9 cellular contexts compared by ENCODE assay signal in the genomic region with DNA sequence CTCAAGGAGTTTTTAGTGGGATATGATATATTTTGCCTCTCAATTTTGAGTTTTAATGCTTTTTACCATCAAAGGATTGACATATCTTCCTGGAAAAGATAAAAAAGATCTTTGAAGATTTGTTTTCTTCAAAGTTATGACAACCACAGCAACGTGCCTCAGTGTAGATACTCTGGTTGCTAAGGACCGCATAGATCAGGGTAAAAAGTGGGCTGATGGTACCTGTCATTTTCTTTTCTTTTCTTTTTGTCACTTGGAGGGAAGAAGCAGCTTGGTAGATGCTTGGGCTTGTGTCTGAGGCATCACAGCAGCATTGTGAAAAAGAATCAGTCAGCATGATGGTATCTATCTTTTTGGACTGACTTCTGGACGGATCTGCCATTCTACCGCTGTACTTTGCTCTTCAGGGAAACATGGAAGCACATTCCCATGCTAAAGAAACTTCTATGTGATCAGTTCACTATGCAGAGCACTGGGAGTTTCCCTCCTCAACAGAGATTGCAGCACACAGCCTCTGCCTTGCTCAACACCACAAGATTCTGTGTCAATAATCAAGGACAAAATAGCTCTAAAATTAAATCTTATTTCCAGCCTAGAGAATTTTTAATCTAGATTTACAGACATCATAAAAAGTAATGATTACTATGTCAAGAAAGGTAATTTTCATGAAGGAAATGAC. TPM values are rescaled to one million over a fixed set of nuclear protein-coding genes. Genes with fewer than 3 reads are reported as not detected.
DNase-seq lines count a peak whose midpoint lies in the region; ATAC-seq and TF ChIP-seq lines count a peak whose summit lies in the region.
"Had no signal": no experiment of that assay in that cellular context is flagged by ENCODE, and none has a peak within 500 bp of the region (broad histone marks: within the 10 kb centered on the region; RNA-seq: fewer than 3 reads in every experiment).

No MANE protein-coding gene starts in this region.

- TF ChIP-seq POLR2A in breast epithelium (IDR thresholded peaks at IDR 0.05): no peak

- no peak overlapping the region for H3K9ac ChIP-seq in skeletal muscle tissue (ENCODE audit: low read depth in 1 of 3, low read length in 3 of 3)

- peaks cover 24% of the 10 kb centered on the region for H3K27me3 Mint-ChIP-seq in nephron progenitor cell (ENCODE audit: low read depth, poor library complexity)
- no peaks in the 10 kb centered on the region for H3K27me3 Mint-ChIP-seq in activated CD4-positive, alpha-beta memory T cell treated with anti-CD3 and anti-CD28 coated beads for 36 hours

- TF ChIP-seq CTCF in RWPE2 (IDR thresholded peaks at IDR 0.05; ENCODE audit: poor library complexity, severe bottlenecking): no peak
- TF ChIP-seq CTCF in breast epithelium (IDR thresholded peaks at IDR 0.05): no peak
- no peak for TF ChIP-seq CTCF in nephron progenitor cell (IDR thresholded peaks at IDR 0.05)

- no peaks in the 10 kb centered on the region for H3K27me3 ChIP-seq in RWPE2 (ENCODE audit: insufficient read depth, poor library complexity, severe bottlenecking)
- H3K27me3 ChIP-seq in skeletal muscle tissue (ENCODE audit: control insufficient read depth in 3 of 3, insufficient read depth in 3 of 3, low read length in 3 of 3): no peaks in the 10 kb centered on the region
- H3K27me3 ChIP-seq in breast epithelium: no peaks in the 10 kb centered on the region

- in situ Hi-C loops in ACHN (cut with HindIII; ENCODE audit: low pct_ligation_motif_present, low pct_unique_long_range_greater_than_20kb, low sequenced_read_pairs): no loop called here

- CTCF ChIA-PET in activated CD4-positive, alpha-beta memory T cell treated with anti-CD3 and anti-CD28 coated beads for 36 hours (lab: Charles Lee): interaction anchor here (1.2 to 1.4 kb wide), 3 partner anchors 21 to 262 kb away, joined by 3 to 4 read pairs (median 3); no protein-coding TSS in a partner anchor

- H3K27ac Mint-ChIP-seq in nephron progenitor cell: no peak overlapping the region
- no peak overlapping the region for H3K27ac Mint-ChIP-seq in activated CD4-positive, alpha-beta memory T cell treated with anti-CD3 and anti-CD28 coated beads for 36 hours
- H3K27ac Mint-ChIP-seq: nephron had no signal

- no peaks in the 10 kb centered on the region for H3K4me1 Mint-ChIP-seq in nephron progenitor cell
- H3K4me1 Mint-ChIP-seq in activated CD4-positive, alpha-beta memory T cell treated with anti-CD3 and anti-CD28 coated beads for 36 hours (ENCODE audit: low read depth): peaks cover 29% of the 10 kb centered on the region
- H3K4me1 Mint-ChIP-seq: nephron had no signal

- ATAC-seq in GM19351 (IDR thresholded peaks at IDR 0.05; ENCODE audit: unreplicated experiment): peak; percentile 36
- no peak for ATAC-seq in RWPE2 (ENCODE audit: low read depth)

- no peak overlapping the region for H3K4me3 Mint-ChIP-seq in nephron progenitor cell
- H3K4me3 Mint-ChIP-seq in activated CD4-positive, alpha-beta memory T cell treated with anti-CD3 and anti-CD28 coated beads for 36 hours: no peak overlapping the region
- H3K4me3 Mint-ChIP-seq: nephron had no signal

- DNase-seq in RWPE2 (ENCODE audit: low spot score) (no peak), fibroblast of peridontal ligament (ENCODE audit: extremely low read depth) (peak; percentile 91), breast epithelium (ENCODE audit: low spot score in 2 of 2) (no peak), ACHN (no peak), nephron progenitor cell (no peak)
- DNase-seq in activated CD4-positive, alpha-beta memory T cell treated with anti-CD3 and anti-CD28 coated beads for 36 hours: no peak

- POLR2A ChIA-PET in activated CD4-positive, alpha-beta memory T cell treated with anti-CD3 and anti-CD28 coated beads for 36 hours (lab: Charles Lee): no interaction called here

- H3K4me3 ChIP-seq in RWPE2 (ENCODE audit: severe bottlenecking) (no peak overlapping the region), skeletal muscle tissue (ENCODE audit: low read length in 3 of 3) (no peak overlapping the region), breast epithelium (no peak overlapping the region)

- H3K9me3 ChIP-seq in RWPE2 (ENCODE audit: severe bottlenecking) (no peaks in the 10 kb centered on the region), skeletal muscle tissue (ENCODE audit: control insufficient read depth in 3 of 3, low read length in 3 of 3) (no peaks in the 10 kb centered on the region), breast epithelium (no peaks in the 10 kb centered on the region)

- H3K27ac ChIP-seq in RWPE2 (ENCODE audit: poor library complexity, severe bottlenecking) (peak overlapping the region; percentile 35), skeletal muscle tissue (ENCODE audit: low read depth, low read length) (peak overlapping the region; percentile 45), breast epithelium (no peak overlapping the region)

- no peaks in the 10 kb centered on the region for H3K36me3 Mint-ChIP-seq in nephron progenitor cell (ENCODE audit: low read depth)
- no peaks in the 10 kb centered on the region for H3K36me3 Mint-ChIP-seq in activated CD4-positive, alpha-beta memory T cell treated with anti-CD3 and anti-CD28 coated beads for 36 hours

- no peaks in the 10 kb centered on the region for H3K36me3 ChIP-seq in RWPE2 (ENCODE audit: low read depth)
- no peaks in the 10 kb centered on the region for H3K36me3 ChIP-seq in skeletal muscle tissue (ENCODE audit: control insufficient read depth in 3 of 3, insufficient read depth in 3 of 3, low read length in 3 of 3)
- no peaks in the 10 kb centered on the region for H3K36me3 ChIP-seq in breast epithelium

- H3K4me1 ChIP-seq in RWPE2 (ENCODE audit: insufficient read depth, poor library complexity, severe bottlenecking): peaks cover 9% of the 10 kb centered on the region
- H3K4me1 ChIP-seq in skeletal muscle tissue (ENCODE audit: control insufficient read depth in 3 of 3, insufficient read depth in 3 of 3, low read length in 3 of 3): no peaks in the 10 kb centered on the region
- no peaks in the 10 kb centered on the region for H3K4me1 ChIP-seq in breast epithelium

- H3K9me3 Mint-ChIP-seq in nephron progenitor cell: no peaks in the 10 kb centered on the region
- H3K9me3 Mint-ChIP-seq in activated CD4-positive, alpha-beta memory T cell treated with anti-CD3 and anti-CD28 coated beads for 36 hours: no peaks in the 10 kb centered on the region
- H3K9me3 Mint-ChIP-seq: nephron had no signal

- intact Hi-C loops in breast epithelium (cut with DNase I; ENCODE audit: low total_unique reads): no loop called here
- intact Hi-C loops in activated CD4-positive, alpha-beta memory T cell treated with anti-CD3 and anti-CD28 coated beads for 36 hours (cut with micrococcal nuclease): loop anchor here (1.0 to 10.0 kb wide), 2 partner anchors 19 to 262 kb away; no protein-coding TSS in a partner anchor

RNA-seq across cellular contexts. Expression of a gene that starts 54.8 kb away (rescaled TPM):
- total RNA-seq in skeletal muscle tissue: 74.1 TPM
- 100 to 1,000 TPM; 104 to 459 (median 193) TPM for total RNA-seq in breast epithelium
- 10 to 100 TPM; 39.7 to 41.0 TPM for total RNA-seq in activated CD4-positive, alpha-beta memory T cell treated with anti-CD3 and anti-CD28 coated beads for 36 hours

Comparison
In these comparisons a context has a peak if more than half of its experiments do, and no peak if none do; other contexts are left out.
1. H3K27ac ChIP-seq: peak in RWPE2 (single experiment) and skeletal muscle tissue (single experiment); none in breast epithelium (0 of 2).